In the genomic region with DNA sequence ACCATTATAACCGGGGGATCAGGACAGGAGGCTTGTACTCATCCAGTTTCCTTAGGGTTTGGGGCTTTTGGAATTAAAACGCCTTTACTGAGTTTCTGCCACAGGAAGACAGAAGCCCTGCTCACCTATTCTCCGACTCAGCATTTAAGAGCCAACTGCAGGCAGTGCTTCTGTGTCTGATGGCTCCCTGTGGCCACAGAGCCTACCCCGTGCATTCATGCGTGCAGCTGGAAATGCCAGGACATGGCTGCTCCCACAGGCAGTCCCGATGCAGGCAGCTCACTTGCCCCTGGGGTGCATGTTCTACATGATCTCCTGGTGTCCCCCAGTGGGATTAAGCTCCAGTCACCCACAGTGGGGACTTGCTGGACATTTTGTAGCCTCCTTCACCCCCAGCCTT, we compare ENCODE assay signal across 26 cellular contexts. TPM values are rescaled to one million over a fixed set of nuclear protein-coding genes. Genes with fewer than 3 reads are reported as not detected.
DNase-seq lines count a peak whose midpoint lies in the region; ATAC-seq and TF ChIP-seq lines count a peak whose summit lies in the region.
"Had no signal": no experiment of that assay in that cellular context is flagged by ENCODE, and none has a peak within 500 bp of the region (broad histone marks: within the 10 kb centered on the region; RNA-seq: fewer than 3 reads in every experiment).

No MANE protein-coding gene starts in this region.

- peaks cover 72 to 87% (median 72%) of the 10 kb centered on the region in 3 donors for H3K4me1 Mint-ChIP-seq in CD8-positive, alpha-beta memory T cell
- H3K4me1 Mint-ChIP-seq in immature natural killer cell, result peaks cover 83 to 91% of the 10 kb centered on the region in 2 donors
- H3K4me1 Mint-ChIP-seq in stimulated activated effector memory CD8-positive, alpha-beta T cell treated with anti-CD3 and anti-CD28 coated beads, Interleukin-12 subunit alpha, Interleukin-12 subunit beta, amount 100 ng/mL, for 72 hours, result peaks cover 55% of the 10 kb centered on the region

- H3K27me3 ChIP-seq in CD8-positive, alpha-beta memory T cell (ENCODE audit: insufficient read depth, low read length, poor library complexity, severe bottlenecking), result no peaks in the 10 kb centered on the region
- H3K27me3 ChIP-seq in RWPE2 (ENCODE audit: insufficient read depth, poor library complexity, severe bottlenecking) (peaks cover 25% of the 10 kb centered on the region), gastrocnemius medialis (no peaks in the 10 kb centered on the region), gastroesophageal sphincter (peaks cover 2% of the 10 kb centered on the region)
- H3K27me3 ChIP-seq: body of pancreas, dorsolateral prefrontal cortex, neutrophil, Peyer's patch, tibial nerve had no signal

- peaks cover 17 to 76% (median 30%) of the 10 kb centered on the region in 3 donors for H3K36me3 Mint-ChIP-seq in CD8-positive, alpha-beta memory T cell
- H3K36me3 Mint-ChIP-seq in immature natural killer cell, result peaks cover 8 to 20% (median 15%) of the 10 kb centered on the region in 3 donors
- no peaks in the 10 kb centered on the region for H3K36me3 Mint-ChIP-seq in stimulated activated effector memory CD8-positive, alpha-beta T cell treated with anti-CD3 and anti-CD28 coated beads, Interleukin-12 subunit alpha, Interleukin-12 subunit beta, amount 100 ng/mL, for 72 hours

- H3K4me3 Mint-ChIP-seq in CD8-positive, alpha-beta memory T cell, result no peak overlapping the region
- H3K4me3 Mint-ChIP-seq in immature natural killer cell, result peak overlapping the region; percentile 81 to 96 (median 89)
- H3K4me3 Mint-ChIP-seq in stimulated activated effector memory CD8-positive, alpha-beta T cell treated with anti-CD3 and anti-CD28 coated beads, Interleukin-12 subunit alpha, Interleukin-12 subunit beta, amount 100 ng/mL, for 72 hours, result no peak overlapping the region
- H3K4me3 Mint-ChIP-seq: activated CD4-positive, alpha-beta memory T cell treated with anti-CD3 and anti-CD28 coated beads for 36 hours; memory B cell had no signal

- intact Hi-C loops in sciatic nerve (cut with DNase I), result no loop called here
- intact Hi-C loops in gastrocnemius medialis (cut with DNase I; ENCODE audit: low total_unique reads), result no loop called here

- H3K4me3 ChIP-seq in CD8-positive, alpha-beta memory T cell (ENCODE audit: low read length), result no peak overlapping the region
- H3K4me3 ChIP-seq in RWPE2 (ENCODE audit: severe bottlenecking) (no peak overlapping the region), gastrocnemius medialis (no peak overlapping the region), gastroesophageal sphincter (no peak overlapping the region)
- H3K4me3 ChIP-seq: body of pancreas, dorsolateral prefrontal cortex, Peyer's patch, tibial nerve had no signal

- H3K9me3 Mint-ChIP-seq in CD8-positive, alpha-beta memory T cell, result no peaks in the 10 kb centered on the region
- no peaks in the 10 kb centered on the region for H3K9me3 Mint-ChIP-seq in immature natural killer cell
- H3K9me3 Mint-ChIP-seq in stimulated activated effector memory CD8-positive, alpha-beta T cell treated with anti-CD3 and anti-CD28 coated beads, Interleukin-12 subunit alpha, Interleukin-12 subunit beta, amount 100 ng/mL, for 72 hours, result no peaks in the 10 kb centered on the region
- H3K9me3 Mint-ChIP-seq: memory B cell had no signal

- no peak for TF ChIP-seq EP300 in gastroesophageal sphincter (IDR thresholded peaks at IDR 0.05)

- 80% methylated on average over 1 of the region's 6 CpGs; no CpG with 5 or more reads in 1 of the 2 donors for WGBS in gastroesophageal sphincter (ENCODE audit: low coverage in 1 of 2), 2 donors

- no peaks in the 10 kb centered on the region for H3K36me3 ChIP-seq in CD8-positive, alpha-beta memory T cell (ENCODE audit: insufficient read depth, low read length)
- H3K36me3 ChIP-seq in RWPE2 (ENCODE audit: low read depth) (no peaks in the 10 kb centered on the region), gastrocnemius medialis (no peaks in the 10 kb centered on the region), gastroesophageal sphincter (no peaks in the 10 kb centered on the region)
- H3K36me3 ChIP-seq: neutrophil, Peyer's patch, tibial nerve had no signal

- POLR2A ChIA-PET in CD8-positive, alpha-beta memory T cell (lab: Charles Lee), result no interaction called here

- CTCF ChIA-PET in CD8-positive, alpha-beta memory T cell (lab: Charles Lee), result interaction anchor here (2.3 kb wide), 1 partner anchor 97 kb away, joined by 8 read pairs; no protein-coding TSS in a partner anchor

- in situ Hi-C loops in gastrocnemius medialis (cut with MboI; ENCODE audit: low sequenced_read_pairs in 4 of 4), result no loop called here

- no peak overlapping the region for H3K27ac ChIP-seq in CD8-positive, alpha-beta memory T cell (ENCODE audit: low read depth, low read length)
- no peak overlapping the region for H3K27ac ChIP-seq in RWPE2 (ENCODE audit: poor library complexity, severe bottlenecking)
- no peak overlapping the region for H3K27ac ChIP-seq in gastrocnemius medialis
- no peak overlapping the region for H3K27ac ChIP-seq in gastroesophageal sphincter
- H3K27ac ChIP-seq: body of pancreas, dorsolateral prefrontal cortex, neutrophil, Peyer's patch, tibial nerve had no signal

- ATAC-seq in RWPE2 (ENCODE audit: low read depth) (no peak; the same call in 2 of the 3 replicates), sciatic nerve (no peak), gastrocnemius medialis (no peak), gastroesophageal sphincter (no peak)
- no peak for ATAC-seq in stimulated activated effector memory CD8-positive, alpha-beta T cell treated with anti-CD3 and anti-CD28 coated beads, Interleukin-12 subunit alpha, Interleukin-12 subunit beta, amount 100 ng/mL, for 72 hours
- ATAC-seq: body of pancreas, left lobe of liver had no signal

- H3K4me1 ChIP-seq in CD8-positive, alpha-beta memory T cell (ENCODE audit: insufficient read depth, low read length), result peaks cover 37% of the 10 kb centered on the region
- H3K4me1 ChIP-seq in RWPE2 (ENCODE audit: insufficient read depth, poor library complexity, severe bottlenecking) (no peaks in the 10 kb centered on the region), gastrocnemius medialis (no peaks in the 10 kb centered on the region), gastroesophageal sphincter (no peaks in the 10 kb centered on the region)
- H3K4me1 ChIP-seq: body of pancreas, Peyer's patch had no signal

- TF ChIP-seq POLR2A in gastrocnemius medialis (IDR thresholded peaks at IDR 0.05) (no peak), gastroesophageal sphincter (IDR thresholded peaks at IDR 0.05) (no peak)

- peak overlapping the region in 5 of 8 donors; percentile 35 to 96 (median 85) for H3K27ac Mint-ChIP-seq in CD8-positive, alpha-beta memory T cell
- H3K27ac Mint-ChIP-seq in immature natural killer cell, result peak overlapping the region; percentile 94 to 99 (median 98)
- H3K27ac Mint-ChIP-seq in stimulated activated effector memory CD8-positive, alpha-beta T cell treated with anti-CD3 and anti-CD28 coated beads, Interleukin-12 subunit alpha, Interleukin-12 subunit beta, amount 100 ng/mL, for 72 hours, result peak overlapping the region; percentile 65
- H3K27ac Mint-ChIP-seq: activated CD4-positive, alpha-beta memory T cell treated with anti-CD3 and anti-CD28 coated beads for 36 hours; activated T-helper 2 cell treated with anti-CD3 and anti-CD28 coated beads, Interferon-gamma antibody, Interleukin-2, Interleukin-4, amounts not matched to agents 10 μg/mL and 5 μg/mL and 100 μg/mL, durations not matched to agents 14 hours and 24 hours and 36 hours; memory B cell had no signal

- H3K9me3 ChIP-seq in CD8-positive, alpha-beta memory T cell (ENCODE audit: low read length), result no peaks in the 10 kb centered on the region
- H3K9me3 ChIP-seq in RWPE2 (ENCODE audit: severe bottlenecking), result no peaks in the 10 kb centered on the region
- H3K9me3 ChIP-seq in gastrocnemius medialis, result no peaks in the 10 kb centered on the region
- H3K9me3 ChIP-seq in gastroesophageal sphincter, result peaks cover 0 to 9% (median 0%) of the 10 kb centered on the region in 3 donors
- H3K9me3 ChIP-seq: body of pancreas, neutrophil, Peyer's patch, tibial nerve had no signal

- no peak for DNase-seq in CD8-positive, alpha-beta memory T cell
- DNase-seq in RWPE2 (ENCODE audit: low spot score) (peak; percentile 76), immature natural killer cell (no peak), sciatic nerve (ENCODE audit: low spot score) (no peak), gastrocnemius medialis (no peak)
- peak in 1 of 2 donors; percentile 33 for DNase-seq in stimulated activated effector memory CD8-positive, alpha-beta T cell treated with anti-CD3 and anti-CD28 coated beads, Interleukin-12 subunit alpha, Interleukin-12 subunit beta, amount 100 ng/mL, for 72 hours (ENCODE audit: low spot score in 2 of 2)
- DNase-seq: activated CD4-positive, alpha-beta T cell treated with anti-CD3 and anti-CD28 coated beads for 1 hour; activated naive CD4-positive, alpha-beta T cell treated with anti-CD3 and anti-CD28 coated beads, Interleukin-2, amount 50 U/mL, for 16 hours; body of pancreas; hypothalamus; Kasumi-1; NCI-H146; NCI-H345; NCI-H69; Peyer's patch; SHP77 treated with DMSO at 0.1 percent for 48 hours; stimulated activated CD4-positive, alpha-beta T cell treated with anti-CD3 and anti-CD28 coated beads, Interleukin-4, amount 100 ng/mL, for 1 hour had no signal

- TF ChIP-seq CTCF in RWPE2 (IDR thresholded peaks at IDR 0.05; ENCODE audit: poor library complexity, severe bottlenecking) (no peak), gastrocnemius medialis (IDR thresholded peaks at IDR 0.05 in 4 of 5, conservative IDR thresholded peaks at IDR 0.05 in 1 of 5) (no peak), gastroesophageal sphincter (IDR thresholded peaks at IDR 0.05) (no peak)

- peaks cover 0 to 2% of the 10 kb centered on the region in 2 donors for H3K27me3 Mint-ChIP-seq in CD8-positive, alpha-beta memory T cell
- H3K27me3 Mint-ChIP-seq in immature natural killer cell (ENCODE audit: low read depth in 3 of 3), result peaks cover 0 to 4% (median 4%) of the 10 kb centered on the region in 3 donors
- H3K27me3 Mint-ChIP-seq: activated CD4-positive, alpha-beta memory T cell treated with anti-CD3 and anti-CD28 coated beads for 36 hours; memory B cell had no signal

RNA-seq across cellular contexts. Expression of a gene that starts 22.2 kb away (rescaled TPM):
- total RNA-seq in CD8-positive, alpha-beta memory T cell, result 1 to 10 TPM; 6.4 to 6.9 TPM
- polyA plus RNA-seq in CD8-positive, alpha-beta memory T cell, result 12.1 TPM
- 1 to 10 TPM in 2 of 3 donors, under 1 TPM in 1; 0.59 to 8.4 (median 2.0) TPM for polyA plus RNA-seq in immature natural killer cell
- total RNA-seq in sciatic nerve (0.36 TPM), gastrocnemius medialis (under 1 TPM in 2 of 4 donors, not detected in 2; 0.05 to 0.07 TPM), gastroesophageal sphincter (1 to 10 TPM in 1 of 4 donors, under 1 TPM in 3; 0.15 to 1.2 (median 0.37) TPM)
- total RNA-seq: fibroblast of lung had no signal
- polyA plus RNA-seq: fibroblast of lung had no signal

Comparison
In these comparisons a context has a peak if more than half of its experiments do, and no peak if none do; other contexts are left out.
1. H3K4me3 Mint-ChIP-seq: peak in immature natural killer cell (5 of 5); none in CD8-positive, alpha-beta memory T cell (0 of 7) and stimulated activated effector memory CD8-positive, alpha-beta T cell treated with anti-CD3 and anti-CD28 coated beads, Interleukin-12 subunit alpha, Interleukin-12 subunit beta, amount 100 ng/mL, for 72 hours (single experiment).
2. Peak in every context shown above with its lines, with median percentiles within 50 percentile points of each other: H3K27ac Mint-ChIP-seq.